ENCODE assay signal across 21 cellular contexts in genomic region chrX:116873678-116874077, GRCh38.
DNase-seq lines count a peak whose midpoint lies in the region; FAIRE-seq and TF ChIP-seq lines count a peak whose summit lies in the region.
"Had no signal": no experiment of that assay in that cellular context is flagged by ENCODE, and none has a peak within 500 bp of the region (broad histone marks: within the 10 kb centered on the region; RNA-seq: fewer than 3 reads in every experiment).

No MANE protein-coding gene starts in this region.

- intact Hi-C loops in head of caudate nucleus (cut with DNase I), result no loop called here

- no peaks in the 10 kb centered on the region for H3K4me1 Mint-ChIP-seq in mesothelial cell of epicardium
- H3K4me1 Mint-ChIP-seq: CD8-positive, alpha-beta memory T cell had no signal

- no peak overlapping the region for H3K4me3 ChIP-seq in foreskin fibroblast (ENCODE audit: low read depth in 1 of 2, low read length in 2 of 2)
- H3K4me3 ChIP-seq: Peyer's patch, prostate gland had no signal

- TF ChIP-seq CTCF in foreskin fibroblast (IDR thresholded peaks at IDR 0.05; ENCODE audit: low read depth, low read length), result no peak
- no peak for TF ChIP-seq CTCF in mesothelial cell of epicardium (IDR thresholded peaks at IDR 0.05; ENCODE audit: unreplicated experiment)

- FAIRE-seq in urothelium cell line (lab: Jason Lieb, UNC), result no peak
- FAIRE-seq: G401.6 had no signal

- peaks cover 5% of the 10 kb centered on the region for H3K9me3 Mint-ChIP-seq in mesothelial cell of epicardium

- H3K27me3 Mint-ChIP-seq in mesothelial cell of epicardium (ENCODE audit: low read depth), result no peaks in the 10 kb centered on the region

- no peak overlapping the region for H3K4me3 Mint-ChIP-seq in mesothelial cell of epicardium
- H3K4me3 Mint-ChIP-seq: CD8-positive, alpha-beta memory T cell had no signal

- no peak overlapping the region for H3K27ac Mint-ChIP-seq in mesothelial cell of epicardium
- H3K27ac Mint-ChIP-seq: CD8-positive, alpha-beta memory T cell had no signal

- peak; percentile 1 for DNase-seq in SIG-M5 treated with dmso at 0.1 percent for 504 hours (lab: John Stamatoyannopoulos, UW; ENCODE audit: unreplicated experiment)
- no peak for DNase-seq in SIG-M5 (lab: John Stamatoyannopoulos, UW)
- DNase-seq in amniotic stem cell (lab: John Stamatoyannopoulos, UW), result peak; percentile 1
- DNase-seq in foreskin fibroblast, result peak; percentile 31 to 64
- peak; percentile 11 for DNase-seq in urothelium cell line (ENCODE audit: low spot score)
- DNase-seq in foreskin melanocyte, result no peak
- DNase-seq in mesothelial cell of epicardium (ENCODE audit: low spot score in 2 of 2, unreplicated experiment in 2 of 2), result no peak
- DNase-seq in head of caudate nucleus, result no peak
- DNase-seq: activated CD4-positive, CD25-positive, alpha-beta regulatory T cell; activated effector memory CD4-positive, alpha-beta T cell treated with anti-CD3 and anti-CD28 coated beads, Interleukin-2, amount 50 U/mL, for 16 hours; aorta; CD8-positive, alpha-beta memory T cell; glutamatergic neuron; Karpas-422; NCI-H1930; NCI-H526; Peyer's patch; substantia nigra; T-helper 1 cell had no signal

- no peaks in the 10 kb centered on the region for H3K36me3 Mint-ChIP-seq in mesothelial cell of epicardium
- H3K36me3 Mint-ChIP-seq: CD8-positive, alpha-beta memory T cell had no signal

Comparison
In these comparisons a context has a peak if more than half of its experiments do, and no peak if none do; other contexts are left out.
1. DNase-seq: peak in SIG-M5 treated with dmso at 0.1 percent for 504 hours (single experiment), amniotic stem cell (single experiment), foreskin fibroblast (2 of 2) and urothelium cell line (single experiment); none in SIG-M5 (single experiment), foreskin melanocyte (single experiment), mesothelial cell of epicardium (0 of 2) and head of caudate nucleus (0 of 42).